Comparison of ENCODE assay signal across 27 cellular contexts in the genomic region with DNA sequence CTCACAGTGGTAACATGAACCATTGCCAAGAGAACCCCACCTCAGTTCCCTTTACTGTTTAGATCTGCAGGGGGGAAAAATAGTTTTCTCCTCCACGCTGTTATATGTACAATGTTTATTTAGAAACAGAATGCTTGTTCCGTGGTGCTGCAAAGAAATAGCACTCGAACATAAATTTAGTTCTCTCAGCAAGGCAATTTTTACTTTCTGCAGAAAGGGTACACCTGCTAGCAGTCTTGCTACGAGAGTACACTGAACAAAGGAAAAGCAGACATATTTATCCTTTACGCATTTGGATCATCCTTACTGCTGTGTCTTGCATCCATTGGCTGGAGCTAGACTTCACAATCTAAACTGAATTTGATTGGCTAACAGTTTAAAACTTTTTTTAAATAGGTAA.
"Had no signal": no experiment of that assay in that cellular context is flagged by ENCODE, and none has a peak within 500 bp of the region (broad histone marks: within the 10 kb centered on the region; RNA-seq: fewer than 3 reads in every experiment).

No MANE protein-coding gene starts in this region.

- H3K4me3 Mint-ChIP-seq: naive thymus-derived CD4-positive, alpha-beta T cell; nephron; stimulated activated naive CD8-positive, alpha-beta T cell treated with anti-CD3 and anti-CD28 coated beads, Interleukin-15, amount 100 ng/mL, for 72 hours had no signal

- H3K4me1 Mint-ChIP-seq: naive thymus-derived CD4-positive, alpha-beta T cell; stimulated activated naive CD8-positive, alpha-beta T cell treated with anti-CD3 and anti-CD28 coated beads, Interleukin-15, amount 100 ng/mL, for 72 hours had no signal

- H3K9me3 ChIP-seq: prostate gland, thyroid gland, vagina had no signal

- DNase-seq: dermis blood vessel endothelial cell; effector memory CD4-positive, alpha-beta T cell; erythroblast; esophagus squamous epithelium; hypothalamus; kidney; mammary epithelial cell; mesendoderm; midbrain; naive thymus-derived CD4-positive, alpha-beta T cell; nucleus accumbens; stimulated activated CD4-positive, alpha-beta T cell treated with anti-CD3 and anti-CD28 coated beads, Interleukin-12 subunit alpha, Interleukin-12 subunit beta, amount 100 ng/mL, for 4 hours; stimulated activated CD4-positive, alpha-beta T cell treated with anti-CD3 and anti-CD28 coated beads, Interleukin-1b, Interleukin-23, amount 100 ng/mL, for 48 hours; stimulated activated CD4-positive, alpha-beta T cell treated with anti-CD3 and anti-CD28 coated beads, Interleukin-4, amount 100 ng/mL, for 1 hour; stimulated activated CD8-positive, alpha-beta memory T cell treated with anti-CD3 and anti-CD28 coated beads, Interleukin-4, amount 100 ng/mL, for 48 hours; stimulated activated naive CD4-positive, alpha-beta T cell; stimulated activated naive CD8-positive, alpha-beta T cell treated with anti-CD3 and anti-CD28 coated beads, Interleukin-15, amount 100 ng/mL, for 72 hours; thyroid gland; trophoblast cell had no signal

- H3K4me3 ChIP-seq: coronary artery, esophagus squamous epithelium, prostate gland, right atrium auricular region, smooth muscle cell, thyroid gland, vagina had no signal

- H3K4me2 ChIP-seq: smooth muscle cell had no signal

- H3K27ac Mint-ChIP-seq: naive thymus-derived CD4-positive, alpha-beta T cell; nephron; stimulated activated naive CD8-positive, alpha-beta T cell treated with anti-CD3 and anti-CD28 coated beads, Interleukin-15, amount 100 ng/mL, for 72 hours had no signal

- H3K36me3 ChIP-seq: esophagus squamous epithelium, prostate gland, right atrium auricular region, thyroid gland, vagina had no signal

- H3K27me3 ChIP-seq: esophagus squamous epithelium, right atrium auricular region, thyroid gland, vagina had no signal

- H3K27ac ChIP-seq: coronary artery, esophagus squamous epithelium, prostate gland, right atrium auricular region, thyroid gland, vagina had no signal

- H3K4me1 ChIP-seq: prostate gland, right atrium auricular region, thyroid gland had no signal

- ATAC-seq: left lobe of liver; naive thymus-derived CD4-positive, alpha-beta T cell; sciatic nerve; stimulated activated naive CD8-positive, alpha-beta T cell treated with anti-CD3 and anti-CD28 coated beads, Interleukin-15, amount 100 ng/mL, for 72 hours had no signal
